31 cellular contexts compared by ENCODE assay signal in the genomic region with DNA sequence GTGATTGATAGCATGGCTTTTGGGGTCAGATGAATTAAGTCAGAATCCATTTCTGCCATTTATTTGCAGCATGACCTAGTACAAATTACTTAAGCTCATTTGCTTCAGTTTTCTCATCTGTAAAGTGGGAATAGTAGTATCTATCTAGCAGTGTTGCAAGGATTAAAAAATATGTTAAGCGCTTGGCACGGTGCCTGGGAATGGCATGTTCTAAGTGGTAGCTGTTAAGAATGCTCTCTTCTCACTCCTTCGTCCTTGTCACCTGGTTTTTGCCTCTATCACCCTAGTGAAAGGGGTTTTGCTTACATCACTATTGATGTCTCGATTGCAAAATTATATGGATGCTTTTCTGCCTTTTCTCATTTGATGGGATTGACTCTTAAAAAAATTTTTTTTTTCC. TPM values are rescaled to one million over a fixed set of nuclear protein-coding genes. Genes with fewer than 3 reads are reported as not detected.
A peak's percentile ranks its signal among the peaks of the same experiment; 100 is the strongest.
DNase-seq lines count a peak whose midpoint lies in the region; ATAC-seq and TF ChIP-seq lines count a peak whose summit lies in the region.
"Had no signal": no experiment of that assay in that cellular context is flagged by ENCODE, and none has a peak within 500 bp of the region (broad histone marks: within the 10 kb centered on the region; RNA-seq: fewer than 3 reads in every experiment).

No MANE protein-coding gene starts in this region.

- ATAC-seq in activated CD8-positive, alpha-beta T cell treated with anti-CD3 and anti-CD28 coated beads for 36 hours: no peak
- no peak for ATAC-seq in activated CD8-positive, alpha-beta T cell treated with anti-CD3 and anti-CD28 coated beads, Interleukin-2, amount 10 ng/mL, durations not matched to agents 7 days and 5 days
- ATAC-seq in WTC11 (no peak), left lung (peak; percentile 52), HG03159 (IDR thresholded peaks at IDR 0.05; ENCODE audit: unreplicated experiment) (no peak)
- ATAC-seq: pancreas had no signal

- CTCF ChIA-PET in activated CD8-positive, alpha-beta T cell treated with anti-CD3 and anti-CD28 coated beads for 36 hours (lab: Charles Lee): interaction anchor here (0.9 to 1.6 kb wide), 2 partner anchors 20 to 84 kb away, joined by 3 to 4 read pairs; no protein-coding TSS in a partner anchor
- CTCF ChIA-PET in activated CD8-positive, alpha-beta T cell treated with anti-CD3 and anti-CD28 coated beads, Interleukin-2, amount 10 ng/mL, durations not matched to agents 7 days and 5 days (lab: Charles Lee): no interaction called here
- CTCF ChIA-PET in WTC11 (lab: Charles Lee): no interaction called here

- peaks cover 36% of the 10 kb centered on the region for H4K20me1 ChIP-seq in Karpas-422 (ENCODE audit: insufficient read depth, low read depth, low read length)

- no peak for DNase-seq in activated CD8-positive, alpha-beta T cell treated with anti-CD3 and anti-CD28 coated beads for 36 hours
- no peak for DNase-seq in activated CD8-positive, alpha-beta T cell treated with anti-CD3 and anti-CD28 coated beads, Interleukin-2, amount 10 ng/mL, durations not matched to agents 7 days and 5 days
- DNase-seq in WTC11 (ENCODE audit: low spot score) (no peak), astrocyte of the hippocampus (ENCODE audit: low read depth, low spot score) (peak; percentile 45), left lung (no peak), lower leg skin (ENCODE audit: low spot score in 2 of 2) (no peak), Karpas-422 (no peak)
- DNase-seq: Caco-2; colonic mucosa; DMS79 treated with DMSO at 0.1 percent for 48 hours; effector memory CD4-positive, alpha-beta T cell; foreskin fibroblast; GF-D8; heart left ventricle; kidney; MG63; NCI-H1105 treated with DMSO at 0.1 percent for 48 hours; NCI-H2081; NCI-H446; NK-92 treated with Interleukin-12 subunit alpha and Interleukin-12 subunit beta, amount 100 ng/mL, for 24 hours; retina; SHP77 treated with DMSO at 0.1 percent for 48 hours; stimulated activated CD4-positive, alpha-beta T cell treated with anti-CD3 and anti-CD28 coated beads, Interleukin-2, amount 100 ng/mL, for 24 hours; SW 1271; T-helper 9 cell had no signal

- no peak overlapping the region for H3K27ac ChIP-seq in left lung
- no peak overlapping the region for H3K27ac ChIP-seq in Karpas-422 (ENCODE audit: low read length)
- H3K27ac ChIP-seq: BLaER1, colonic mucosa, heart left ventricle, pancreas had no signal

- no peaks in the 10 kb centered on the region for H3K9me3 Mint-ChIP-seq in activated CD8-positive, alpha-beta T cell treated with anti-CD3 and anti-CD28 coated beads for 36 hours
- no peaks in the 10 kb centered on the region for H3K9me3 Mint-ChIP-seq in activated CD8-positive, alpha-beta T cell treated with anti-CD3 and anti-CD28 coated beads, Interleukin-2, amount 10 ng/mL, durations not matched to agents 7 days and 5 days (ENCODE audit: insufficient read depth)
- no peaks in the 10 kb centered on the region for H3K9me3 Mint-ChIP-seq in WTC11
- H3K9me3 Mint-ChIP-seq: neural crest cell had no signal

- POLR2A ChIA-PET in activated CD8-positive, alpha-beta T cell treated with anti-CD3 and anti-CD28 coated beads for 36 hours (lab: Charles Lee): interaction anchor here (1.7 kb wide), 1 partner anchor 12 kb away, joined by 7 read pairs; no protein-coding TSS in a partner anchor
- POLR2A ChIA-PET in activated CD8-positive, alpha-beta T cell treated with anti-CD3 and anti-CD28 coated beads, Interleukin-2, amount 10 ng/mL, durations not matched to agents 7 days and 5 days (lab: Charles Lee): no interaction called here
- POLR2A ChIA-PET in WTC11 (lab: Charles Lee): no interaction called here

- H3K4me1 ChIP-seq in left lung: peaks cover under 1 to 48% of the 10 kb centered on the region in 2 donors
- H3K4me1 ChIP-seq in Karpas-422 (ENCODE audit: low read length): peaks cover 2% of the 10 kb centered on the region
- H3K4me1 ChIP-seq: colonic mucosa had no signal

- H3K27me3 ChIP-seq in left lung: no peaks in the 10 kb centered on the region
- H3K27me3 ChIP-seq in Karpas-422 (ENCODE audit: low read length): no peaks in the 10 kb centered on the region
- H3K27me3 ChIP-seq: BLaER1, colonic mucosa, heart left ventricle, MG63, pancreas had no signal

- H3K27me3 Mint-ChIP-seq in activated CD8-positive, alpha-beta T cell treated with anti-CD3 and anti-CD28 coated beads for 36 hours: no peaks in the 10 kb centered on the region
- no peaks in the 10 kb centered on the region for H3K27me3 Mint-ChIP-seq in activated CD8-positive, alpha-beta T cell treated with anti-CD3 and anti-CD28 coated beads, Interleukin-2, amount 10 ng/mL, durations not matched to agents 7 days and 5 days (ENCODE audit: low read depth)
- H3K27me3 Mint-ChIP-seq in WTC11 (ENCODE audit: low read depth): no peaks in the 10 kb centered on the region

- no peak for TF ChIP-seq CTCF in activated CD8-positive, alpha-beta T cell treated with anti-CD3 and anti-CD28 coated beads for 36 hours (IDR thresholded peaks at IDR 0.05)
- TF ChIP-seq CTCF in WTC11 (IDR thresholded peaks at IDR 0.05) (no peak), left lung (IDR thresholded peaks at IDR 0.05) (no peak), lower leg skin (IDR thresholded peaks at IDR 0.05) (no peak)

- no peak for TF ChIP-seq POLR2A in lower leg skin (IDR thresholded peaks at IDR 0.05)

- no peak overlapping the region for H3K4me3 Mint-ChIP-seq in activated CD8-positive, alpha-beta T cell treated with anti-CD3 and anti-CD28 coated beads for 36 hours
- no peak overlapping the region for H3K4me3 Mint-ChIP-seq in activated CD8-positive, alpha-beta T cell treated with anti-CD3 and anti-CD28 coated beads, Interleukin-2, amount 10 ng/mL, durations not matched to agents 7 days and 5 days
- H3K4me3 Mint-ChIP-seq in WTC11: no peak overlapping the region
- H3K4me3 Mint-ChIP-seq: neural crest cell had no signal

- H3K4me3 ChIP-seq in left lung (no peak overlapping the region), lower leg skin (ENCODE audit: low read depth, poor library complexity, severe bottlenecking) (no peak overlapping the region), Karpas-422 (ENCODE audit: low read length) (no peak overlapping the region)
- H3K4me3 ChIP-seq: BLaER1, colonic mucosa, HAP-1, heart left ventricle, MG63, pancreas, smooth muscle cell had no signal

- intact Hi-C loops in activated CD8-positive, alpha-beta T cell treated with anti-CD3 and anti-CD28 coated beads for 36 hours (cut with micrococcal nuclease): loop anchor here (10.0 kb wide), 1 partner anchor 66 kb away; the partner anchor contains the start of genes SBDS and TYW1
- intact Hi-C loops in left lung (cut with DNase I): no loop called here
- intact Hi-C loops in lower leg skin (cut with DNase I; ENCODE audit: low total_unique reads): no loop called here

- H2AFZ ChIP-seq in Karpas-422 (ENCODE audit: low read length): no peak overlapping the region

- peaks cover 40% of the 10 kb centered on the region for H3K36me3 Mint-ChIP-seq in activated CD8-positive, alpha-beta T cell treated with anti-CD3 and anti-CD28 coated beads for 36 hours (ENCODE audit: low read depth)
- H3K36me3 Mint-ChIP-seq in activated CD8-positive, alpha-beta T cell treated with anti-CD3 and anti-CD28 coated beads, Interleukin-2, amount 10 ng/mL, durations not matched to agents 7 days and 5 days (ENCODE audit: low read depth): peaks cover 43% of the 10 kb centered on the region
- H3K36me3 Mint-ChIP-seq in WTC11: peaks cover 4% of the 10 kb centered on the region

- no peaks in the 10 kb centered on the region for H3K9me3 ChIP-seq in left lung
- H3K9me3 ChIP-seq in Karpas-422 (ENCODE audit: low read length): no peaks in the 10 kb centered on the region
- H3K9me3 ChIP-seq: BLaER1, Caco-2, colonic mucosa, HAP-1, heart left ventricle, MG63, pancreas had no signal

- WGBS in lower leg skin, 2 donors: 88 to 90% methylated on average over 4 of the region's 4 CpGs

- peaks cover 67% of the 10 kb centered on the region for H3K4me1 Mint-ChIP-seq in activated CD8-positive, alpha-beta T cell treated with anti-CD3 and anti-CD28 coated beads for 36 hours (ENCODE audit: low read depth)
- H3K4me1 Mint-ChIP-seq in activated CD8-positive, alpha-beta T cell treated with anti-CD3 and anti-CD28 coated beads, Interleukin-2, amount 10 ng/mL, durations not matched to agents 7 days and 5 days (ENCODE audit: low read depth): peaks cover 32% of the 10 kb centered on the region
- peaks cover 22% of the 10 kb centered on the region for H3K4me1 Mint-ChIP-seq in WTC11

- H3K36me3 ChIP-seq in left lung (peaks cover 0 to 29% of the 10 kb centered on the region in 2 donors), Karpas-422 (ENCODE audit: insufficient read depth, low read length) (peaks cover 21% of the 10 kb centered on the region)
- H3K36me3 ChIP-seq: colonic mucosa, pancreas had no signal

- no peak overlapping the region for H3K4me2 ChIP-seq in Karpas-422 (ENCODE audit: low read depth, low read length, poor library complexity, severe bottlenecking)
- H3K4me2 ChIP-seq: BLaER1, smooth muscle cell had no signal

- no peaks in the 10 kb centered on the region for H3K9me2 ChIP-seq in Karpas-422 (replicated peaks; ENCODE audit: insufficient read depth, low read length)

- H3K79me2 ChIP-seq in Karpas-422 (ENCODE audit: low read length): peaks cover 97% of the 10 kb centered on the region

- no peak overlapping the region for H3K9ac ChIP-seq in Karpas-422 (ENCODE audit: low read length)
- H3K9ac ChIP-seq: BLaER1 had no signal

- peak overlapping the region; percentile 36 for H3K27ac Mint-ChIP-seq in activated CD8-positive, alpha-beta T cell treated with anti-CD3 and anti-CD28 coated beads for 36 hours
- no peak overlapping the region for H3K27ac Mint-ChIP-seq in activated CD8-positive, alpha-beta T cell treated with anti-CD3 and anti-CD28 coated beads, Interleukin-2, amount 10 ng/mL, durations not matched to agents 7 days and 5 days
- H3K27ac Mint-ChIP-seq in WTC11: peak overlapping the region; percentile 71; the same call in 1 of the 2 replicates

TF ChIP-seq in WTC11, 78 proteins besides CTCF, POLR2A, EP300 and RAD21 (continues in another document):
- no peak for TF ChIP-seq HMGA2 (CRISPR knock-in tag; IDR thresholded peaks at IDR 0.05)

RNA-seq across cellular contexts. Expression of gene TMEM248, which starts 7.4 kb away (rescaled TPM):
- total RNA-seq in activated CD8-positive, alpha-beta T cell treated with anti-CD3 and anti-CD28 coated beads for 36 hours: 10 to 100 TPM; 66.7 to 76.1 TPM
- 10 to 100 TPM; 80.0 to 91.4 TPM for total RNA-seq in activated CD8-positive, alpha-beta T cell treated with anti-CD3 and anti-CD28 coated beads, Interleukin-2, amount 10 ng/mL, durations not matched to agents 7 days and 5 days
- total RNA-seq in WTC11 (2021) (56.9 to 60.4 TPM (median 59.1 TPM) in 3 replicates), left lung (100 to 1,000 TPM in 1 of 2 donors, 10 to 100 TPM in 1; 99.3 to 103 TPM), lower leg skin (10 to 100 TPM; 55.6 to 83.9 (median 78.2) TPM)
- 97.5 and 126 TPM in 2 replicates for total RNA-seq in Karpas-422 (2014; rRNA removed; shearing (Covaris generic); ENCODE audit: low replicate concordance)
